ENCODE assay signal across 8 cellular contexts in the genomic region with DNA sequence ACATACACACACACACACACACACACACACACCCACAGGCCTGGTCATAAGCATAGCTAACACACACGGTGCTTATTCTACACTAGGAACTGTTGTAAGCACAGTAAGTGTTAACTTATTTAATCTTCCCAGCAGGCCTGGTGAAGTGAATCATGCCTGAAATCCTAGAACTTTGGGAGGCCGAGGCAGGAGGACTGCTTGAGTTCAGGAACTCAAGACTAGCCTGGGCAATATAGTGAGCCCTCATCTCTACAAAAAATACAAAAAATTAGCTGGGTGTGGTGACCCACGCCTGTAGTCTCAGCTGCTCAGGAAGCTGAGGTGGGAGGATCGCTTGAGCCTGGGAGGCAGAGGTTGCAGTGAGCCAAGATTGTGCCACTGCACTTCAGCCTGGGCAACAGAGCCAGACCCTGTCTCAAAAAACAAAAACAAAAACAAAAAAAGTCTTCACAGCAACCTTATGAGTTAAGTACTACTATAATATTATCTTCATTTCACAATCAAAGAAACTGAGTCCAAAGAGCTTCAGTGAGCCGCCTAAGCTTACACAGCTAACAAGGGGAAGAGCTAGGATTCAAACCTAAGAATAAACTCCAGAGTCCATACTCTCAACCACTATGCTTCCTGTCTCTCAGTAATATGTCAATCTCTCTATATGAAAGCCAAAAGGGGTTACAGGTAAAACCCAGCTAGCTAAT. TPM values are rescaled to one million over a fixed set of nuclear protein-coding genes. Genes with fewer than 3 reads are reported as not detected.
A peak's percentile ranks its signal among the peaks of the same experiment; 100 is the strongest.
DNase-seq lines count a peak whose midpoint lies in the region; ATAC-seq and TF ChIP-seq lines count a peak whose summit lies in the region.

No MANE protein-coding gene starts in this region.

- DNase-seq in GM23248 (no peak), esophagus muscularis mucosa (ENCODE audit: extremely low spot score) (no peak), dedifferentiated amniotic fluid mesenchymal stem cell (ENCODE audit: extremely low spot score) (no peak), Ammon's horn (ENCODE audit: low spot score) (no peak), NCI-H2029 treated with DMSO at 0.1 percent for 48 hours (lab: John Stamatoyannopoulos, UW) (no peak)

- no peak overlapping the region for H3K27ac ChIP-seq in GM23248
- peak overlapping the region; percentile 83 to 87 (median 84) for H3K27ac ChIP-seq in esophagus muscularis mucosa (replicated peaks in 1 of 4)
- H3K27ac ChIP-seq in rectal smooth muscle tissue (ENCODE audit: low read depth, low read length) = no peak overlapping the region

- peak overlapping the region; percentile 89 for H3K4me3 Mint-ChIP-seq in T-helper 1 cell treated with Interleukin-12 subunit alpha and Interleukin-12 subunit beta and Interleukin-4 antibody, amounts not matched to agents 30 μg/mL and 1 μg/mL, for 36 hours

- TF ChIP-seq CTCF in esophagus muscularis mucosa (IDR thresholded peaks at IDR 0.05) = no peak

- H3K4me1 Mint-ChIP-seq in T-helper 1 cell treated with Interleukin-12 subunit alpha and Interleukin-12 subunit beta and Interleukin-4 antibody, amounts not matched to agents 30 μg/mL and 1 μg/mL, for 36 hours (ENCODE audit: low read depth) = peaks cover 34% of the 10 kb centered on the region

- no peak for ATAC-seq in HG02970 (IDR thresholded peaks at IDR 0.05; ENCODE audit: low FRiP score, unreplicated experiment)

- intact Hi-C loops in esophagus muscularis mucosa (cut with DNase I) = loop anchor here (5.0 kb wide), 1 partner anchor 90 kb away; no protein-coding TSS in a partner anchor

- H3K9ac ChIP-seq in GM23248 = no peak overlapping the region
- H3K9ac ChIP-seq in rectal smooth muscle tissue (ENCODE audit: low read length) = no peak overlapping the region

- WGBS in GM23248 (ENCODE audit: low coverage in 1 of 2, low lambda C conversion rate in 2 of 2, missing lambda C conversion rate in 2 of 2), 2 experiments = 53 to 59% methylated on average over 5 of the region's 5 CpGs
- 78% methylated on average over 5 of the region's 5 CpGs for WGBS in esophagus muscularis mucosa

- H3K27me3 ChIP-seq in GM23248 (replicated peaks; ENCODE audit: insufficient read depth) = no peaks in the 10 kb centered on the region
- H3K27me3 ChIP-seq in esophagus muscularis mucosa = no peaks in the 10 kb centered on the region
- no peaks in the 10 kb centered on the region for H3K27me3 ChIP-seq in rectal smooth muscle tissue (ENCODE audit: control insufficient read depth, insufficient read depth, low read length)

- no peaks in the 10 kb centered on the region for H3K27me3 Mint-ChIP-seq in T-helper 1 cell treated with Interleukin-12 subunit alpha and Interleukin-12 subunit beta and Interleukin-4 antibody, amounts not matched to agents 30 μg/mL and 1 μg/mL, for 36 hours (ENCODE audit: low read depth)

- no peaks in the 10 kb centered on the region for H3K9me3 ChIP-seq in GM23248 (ENCODE audit: low read depth)
- H3K9me3 ChIP-seq in esophagus muscularis mucosa = no peaks in the 10 kb centered on the region

- in situ Hi-C loops in GM23248 (cut with MboI) = no loop called here

- H3K4me3 ChIP-seq in GM23248 (peak overlapping the region; percentile 81; the same call in 1 of the 2 replicates), esophagus muscularis mucosa (peak overlapping the region; percentile 67 to 91 (median 86)), rectal smooth muscle tissue (ENCODE audit: low read length) (peak overlapping the region; percentile 43)

- TF ChIP-seq EP300 in esophagus muscularis mucosa (IDR thresholded peaks at IDR 0.05) = no peak

- H3F3A ChIP-seq in GM23248 (ENCODE audit: insufficient read depth) = peaks cover 21% of the 10 kb centered on the region

- no peaks in the 10 kb centered on the region for H4K20me1 ChIP-seq in GM23248 (ENCODE audit: insufficient read depth)

- H3K4me2 ChIP-seq in GM23248 (ENCODE audit: unreplicated experiment) = peak overlapping the region; percentile 74

- no peak for TF ChIP-seq POLR2A in esophagus muscularis mucosa (IDR thresholded peaks at IDR 0.05; ENCODE audit: low read depth)

- H2AFZ ChIP-seq in GM23248 = 0 out of 2 replicates have a peak overlapping the region, but pooled peaks have one; percentile 94

- H3K36me3 ChIP-seq in GM23248 (ENCODE audit: low read depth) (no peaks in the 10 kb centered on the region), esophagus muscularis mucosa (no peaks in the 10 kb centered on the region), rectal smooth muscle tissue (ENCODE audit: control insufficient read depth, insufficient read depth, low read length) (no peaks in the 10 kb centered on the region)

- no peaks in the 10 kb centered on the region for H3K9me2 ChIP-seq in GM23248 (ENCODE audit: insufficient read depth)

- no peaks in the 10 kb centered on the region for H3K9me3 Mint-ChIP-seq in T-helper 1 cell treated with Interleukin-12 subunit alpha and Interleukin-12 subunit beta and Interleukin-4 antibody, amounts not matched to agents 30 μg/mL and 1 μg/mL, for 36 hours

- H3K36me3 Mint-ChIP-seq in T-helper 1 cell treated with Interleukin-12 subunit alpha and Interleukin-12 subunit beta and Interleukin-4 antibody, amounts not matched to agents 30 μg/mL and 1 μg/mL, for 36 hours (ENCODE audit: low read depth) = no peaks in the 10 kb centered on the region

- H3K79me2 ChIP-seq in GM23248 (ENCODE audit: insufficient read depth) = no peaks in the 10 kb centered on the region

- peak overlapping the region; percentile 82 for H3K27ac Mint-ChIP-seq in T-helper 1 cell treated with Interleukin-12 subunit alpha and Interleukin-12 subunit beta and Interleukin-4 antibody, amounts not matched to agents 30 μg/mL and 1 μg/mL, for 36 hours

- peaks cover 18% of the 10 kb centered on the region for H3K4me1 ChIP-seq in GM23248 (ENCODE audit: insufficient read depth)
- peaks cover 12 to 58% (median 51%) of the 10 kb centered on the region in 4 donors for H3K4me1 ChIP-seq in esophagus muscularis mucosa
- H3K4me1 ChIP-seq in rectal smooth muscle tissue (ENCODE audit: control insufficient read depth, insufficient read depth, low read length) = peaks cover 6% of the 10 kb centered on the region

RNA-seq across cellular contexts. Expression of a gene that starts 2.3 kb away (rescaled TPM):
- total RNA-seq in GM23248 (2014; rRNA removed; shearing (Covaris generic)) = 3.8 and 4.2 TPM in 2 replicates
- polyA plus RNA-seq in GM23248 (2016; fragmentation: Nextera tagmentation; extraction: Ambion mirVana) = 2.1 and 2.3 TPM in 2 replicates
- 10 to 100 TPM; 17.1 to 23.1 (median 18.9) TPM for total RNA-seq in esophagus muscularis mucosa

Comparison
In these comparisons a context has a peak if more than half of its experiments do, and no peak if none do; other contexts are left out.
1. H3K27ac ChIP-seq: peak in esophagus muscularis mucosa (4 of 4); none in GM23248 (single experiment) and rectal smooth muscle tissue (single experiment).
2. Peak in every context shown above with its lines, with median percentiles within 50 percentile points of each other: H3K4me3 ChIP-seq.